8 cellular contexts compared by ENCODE assay signal in genomic region chr12:105109465-105110212, GRCh38. TPM values are rescaled to one million over a fixed set of nuclear protein-coding genes. Genes with fewer than 3 reads are reported as not detected.
DNase-seq lines count a peak whose midpoint lies in the region; ATAC-seq and TF ChIP-seq lines count a peak whose summit lies in the region.

No MANE protein-coding gene starts in this region.

- H3K4me3 Mint-ChIP-seq in T-helper 17 cell = peak overlapping the region; percentile 97
- H3K4me3 Mint-ChIP-seq in stimulated activated naive CD8-positive, alpha-beta T cell treated with anti-CD3 and anti-CD28 coated beads, Interleukin-15, amount 100 ng/mL, for 72 hours = peak overlapping the region; percentile 94 to 99

- TF ChIP-seq CTCF in GM12865 (IDR thresholded peaks at IDR 0.05; ENCODE audit: insufficient read depth, low read depth, low read length, missing control alignments) = no peak

- ATAC-seq in HG02642 (IDR thresholded peaks at IDR 0.05; ENCODE audit: poor library complexity, unreplicated experiment) = peak; percentile 25
- ATAC-seq in T-helper 17 cell = no peak
- no peak for ATAC-seq in stimulated activated naive CD8-positive, alpha-beta T cell treated with anti-CD3 and anti-CD28 coated beads, Interleukin-15, amount 100 ng/mL, for 72 hours
- no peak for ATAC-seq in GM18873 (IDR thresholded peaks at IDR 0.05; ENCODE audit: low FRiP score, unreplicated experiment)

- DNase-seq in GM12865 (ENCODE audit: low read depth) (peak; percentile 75), T-helper 17 cell (no peak), glomerular visceral epithelial cell (ENCODE audit: extremely low spot score) (peak; percentile 47), NCI-H146 (lab: John Stamatoyannopoulos, UW) (no peak), iPS-NIHi7 (ENCODE audit: extremely low spot score) (no peak)
- no peak for DNase-seq in stimulated activated naive CD8-positive, alpha-beta T cell treated with anti-CD3 and anti-CD28 coated beads, Interleukin-15, amount 100 ng/mL, for 72 hours

- peaks cover 4% of the 10 kb centered on the region in 2 donors for H3K9me3 Mint-ChIP-seq in stimulated activated naive CD8-positive, alpha-beta T cell treated with anti-CD3 and anti-CD28 coated beads, Interleukin-15, amount 100 ng/mL, for 72 hours

- no peaks in the 10 kb centered on the region for H3K27me3 Mint-ChIP-seq in T-helper 17 cell
- H3K27me3 Mint-ChIP-seq in stimulated activated naive CD8-positive, alpha-beta T cell treated with anti-CD3 and anti-CD28 coated beads, Interleukin-15, amount 100 ng/mL, for 72 hours = peaks cover 6% of the 10 kb centered on the region

- H3K36me3 Mint-ChIP-seq in T-helper 17 cell (ENCODE audit: low read depth) = peaks cover 8% of the 10 kb centered on the region

- no peaks in the 10 kb centered on the region for H3K9me3 ChIP-seq in T-helper 17 cell (ENCODE audit: control insufficient read depth, low read length, poor library complexity, severe bottlenecking)

- H3K4me1 Mint-ChIP-seq in T-helper 17 cell = peaks cover 32% of the 10 kb centered on the region
- peaks cover 43% of the 10 kb centered on the region for H3K4me1 Mint-ChIP-seq in stimulated activated naive CD8-positive, alpha-beta T cell treated with anti-CD3 and anti-CD28 coated beads, Interleukin-15, amount 100 ng/mL, for 72 hours

- peak overlapping the region; percentile 88 for H3K4me3 ChIP-seq in GM12865 (ENCODE audit: low read depth, low read length)

- peak overlapping the region; percentile 88 for H3K27ac Mint-ChIP-seq in T-helper 17 cell
- H3K27ac Mint-ChIP-seq in stimulated activated naive CD8-positive, alpha-beta T cell treated with anti-CD3 and anti-CD28 coated beads, Interleukin-15, amount 100 ng/mL, for 72 hours = no peak overlapping the region

RNA-seq across cellular contexts. Expression of gene WASHC4, which starts 2.1 kb away (rescaled TPM):
- 10 to 100 TPM; 38.5 to 45.3 TPM for total RNA-seq in T-helper 17 cell

RNA-seq across cellular contexts. Expression of gene ALDH1L2, which starts 25.4 kb away (rescaled TPM):
- total RNA-seq in T-helper 17 cell = under 1 TPM in 1 of 2 donors, not detected in 1; 0.20 TPM

Comparison
In these comparisons a context has a peak if more than half of its experiments do, and no peak if none do; other contexts are left out.
1. DNase-seq: peak in GM12865 (single experiment) and glomerular visceral epithelial cell (single experiment); none in T-helper 17 cell (0 of 3), stimulated activated naive CD8-positive, alpha-beta T cell treated with anti-CD3 and anti-CD28 coated beads, Interleukin-15, amount 100 ng/mL, for 72 hours (0 of 2), NCI-H146 (single experiment) and iPS-NIHi7 (single experiment).